In the genomic region with DNA sequence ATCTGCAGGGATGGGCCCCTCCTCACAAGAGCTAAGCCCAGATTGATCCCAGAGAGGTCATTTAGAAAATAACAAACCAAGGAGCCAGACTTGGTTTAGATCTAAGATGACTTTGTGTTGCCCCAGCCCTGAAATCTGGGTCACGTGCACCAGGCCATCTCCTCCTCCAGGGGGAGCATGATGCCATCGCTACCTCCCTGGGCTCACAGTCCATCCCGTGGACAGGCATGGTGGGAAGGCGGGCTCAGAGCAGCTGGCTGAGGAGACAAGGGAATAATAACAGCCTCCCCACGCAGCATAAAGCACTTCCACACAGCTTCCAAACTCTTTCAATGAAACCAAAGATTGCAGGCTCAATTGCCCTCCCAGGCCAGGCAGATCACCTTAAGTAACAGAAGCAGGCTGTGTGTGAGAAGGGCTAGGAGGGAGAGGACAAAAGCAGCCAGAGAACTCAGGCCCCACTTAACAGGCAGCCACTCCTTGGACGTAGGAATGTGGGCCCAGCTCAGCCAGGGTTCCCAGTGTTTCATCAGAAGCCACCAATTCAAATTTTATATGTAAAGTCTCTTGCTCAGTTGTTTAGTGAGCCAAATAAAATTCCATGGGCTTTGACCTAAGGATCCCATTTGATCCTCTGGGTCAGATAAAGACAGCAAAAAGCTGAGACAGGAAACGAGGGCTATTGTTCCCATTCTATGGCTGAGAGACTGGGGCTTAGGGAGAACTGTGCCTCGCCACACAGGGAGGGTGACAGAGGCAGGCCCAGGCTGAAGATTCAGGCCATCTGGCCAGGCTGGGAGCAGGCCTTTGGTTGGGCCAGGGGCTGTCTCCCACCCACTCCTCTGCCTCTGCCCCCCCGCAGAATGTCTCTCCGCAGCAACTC, we compare ENCODE assay signal across 1 cellular context.
TF ChIP-seq lines count a peak whose summit lies in the region.

No MANE protein-coding gene starts in this region.

TF ChIP-seq in HepG2, 621 proteins besides CTCF, POLR2A, EP300 and RAD21 (continues in another document):
- TF ChIP-seq, protein P1, sequence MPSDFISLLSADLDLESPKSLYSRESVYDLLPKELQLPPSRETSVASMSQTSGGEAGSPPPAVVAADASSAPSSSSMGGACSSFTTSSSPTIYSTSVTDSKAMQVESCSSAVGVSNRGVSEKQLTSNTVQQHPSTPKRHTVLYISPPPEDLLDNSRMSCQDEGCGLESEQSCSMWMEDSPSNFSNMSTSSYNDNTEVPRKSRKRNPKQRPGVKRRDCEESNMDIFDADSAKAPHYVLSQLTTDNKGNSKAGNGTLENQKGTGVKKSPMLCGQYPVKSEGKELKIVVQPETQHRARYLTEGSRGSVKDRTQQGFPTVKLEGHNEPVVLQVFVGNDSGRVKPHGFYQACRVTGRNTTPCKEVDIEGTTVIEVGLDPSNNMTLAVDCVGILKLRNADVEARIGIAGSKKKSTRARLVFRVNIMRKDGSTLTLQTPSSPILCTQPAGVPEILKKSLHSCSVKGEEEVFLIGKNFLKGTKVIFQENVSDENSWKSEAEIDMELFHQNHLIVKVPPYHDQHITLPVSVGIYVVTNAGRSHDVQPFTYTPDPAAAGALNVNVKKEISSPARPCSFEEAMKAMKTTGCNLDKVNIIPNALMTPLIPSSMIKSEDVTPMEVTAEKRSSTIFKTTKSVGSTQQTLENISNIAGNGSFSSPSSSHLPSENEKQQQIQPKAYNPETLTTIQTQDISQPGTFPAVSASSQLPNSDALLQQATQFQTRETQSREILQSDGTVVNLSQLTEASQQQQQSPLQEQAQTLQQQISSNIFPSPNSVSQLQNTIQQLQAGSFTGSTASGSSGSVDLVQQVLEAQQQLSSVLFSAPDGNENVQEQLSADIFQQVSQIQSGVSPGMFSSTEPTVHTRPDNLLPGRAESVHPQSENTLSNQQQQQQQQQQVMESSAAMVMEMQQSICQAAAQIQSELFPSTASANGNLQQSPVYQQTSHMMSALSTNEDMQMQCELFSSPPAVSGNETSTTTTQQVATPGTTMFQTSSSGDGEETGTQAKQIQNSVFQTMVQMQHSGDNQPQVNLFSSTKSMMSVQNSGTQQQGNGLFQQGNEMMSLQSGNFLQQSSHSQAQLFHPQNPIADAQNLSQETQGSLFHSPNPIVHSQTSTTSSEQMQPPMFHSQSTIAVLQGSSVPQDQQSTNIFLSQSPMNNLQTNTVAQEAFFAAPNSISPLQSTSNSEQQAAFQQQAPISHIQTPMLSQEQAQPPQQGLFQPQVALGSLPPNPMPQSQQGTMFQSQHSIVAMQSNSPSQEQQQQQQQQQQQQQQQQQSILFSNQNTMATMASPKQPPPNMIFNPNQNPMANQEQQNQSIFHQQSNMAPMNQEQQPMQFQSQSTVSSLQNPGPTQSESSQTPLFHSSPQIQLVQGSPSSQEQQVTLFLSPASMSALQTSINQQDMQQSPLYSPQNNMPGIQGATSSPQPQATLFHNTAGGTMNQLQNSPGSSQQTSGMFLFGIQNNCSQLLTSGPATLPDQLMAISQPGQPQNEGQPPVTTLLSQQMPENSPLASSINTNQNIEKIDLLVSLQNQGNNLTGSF (CRISPR knock-in tag; IDR thresholded peaks at IDR 0.05), result no peak
- TF ChIP-seq ZNF354B (CRISPR knock-in tag; IDR thresholded peaks at IDR 0.05) (no peak), FOXC1 (CRISPR knock-in tag; IDR thresholded peaks at IDR 0.05; ENCODE audit: borderline replicate concordance) (no peak), ZFY (CRISPR knock-in tag; IDR thresholded peaks at IDR 0.05) (0 out of 2 replicates have a peak, but pooled peaks have one; percentile 23), SMC3 (IDR thresholded peaks at IDR 0.05; ENCODE audit: low read length) (peak; percentile 29), HNF4A (CRISPR knock-in tag; IDR thresholded peaks at IDR 0.05) (peak; percentile 70; the same call in 1 of the 2 replicates), ZNF337 (CRISPR knock-in tag; IDR thresholded peaks at IDR 0.05; ENCODE audit: borderline replicate concordance, low read depth) (no peak), ARNT (IDR thresholded peaks at IDR 0.05) (no peak), HOXA3 (CRISPR knock-in tag; IDR thresholded peaks at IDR 0.05) (no peak), MYC (CRISPR knock-in tag; IDR thresholded peaks at IDR 0.05; ENCODE audit: borderline replicate concordance) (peak; percentile 45; the same call in 1 of the 2 replicates), SOX6 (IDR thresholded peaks at IDR 0.05) (no peak), SOX6 (CRISPR knock-in tag; IDR thresholded peaks at IDR 0.05) (no peak), KDM5B (CRISPR knock-in tag; IDR thresholded peaks at IDR 0.05; ENCODE audit: borderline replicate concordance) (no peak), KAT7 (CRISPR knock-in tag; IDR thresholded peaks at IDR 0.05; ENCODE audit: borderline replicate concordance) (no peak)
- TF ChIP-seq, protein P2, sequence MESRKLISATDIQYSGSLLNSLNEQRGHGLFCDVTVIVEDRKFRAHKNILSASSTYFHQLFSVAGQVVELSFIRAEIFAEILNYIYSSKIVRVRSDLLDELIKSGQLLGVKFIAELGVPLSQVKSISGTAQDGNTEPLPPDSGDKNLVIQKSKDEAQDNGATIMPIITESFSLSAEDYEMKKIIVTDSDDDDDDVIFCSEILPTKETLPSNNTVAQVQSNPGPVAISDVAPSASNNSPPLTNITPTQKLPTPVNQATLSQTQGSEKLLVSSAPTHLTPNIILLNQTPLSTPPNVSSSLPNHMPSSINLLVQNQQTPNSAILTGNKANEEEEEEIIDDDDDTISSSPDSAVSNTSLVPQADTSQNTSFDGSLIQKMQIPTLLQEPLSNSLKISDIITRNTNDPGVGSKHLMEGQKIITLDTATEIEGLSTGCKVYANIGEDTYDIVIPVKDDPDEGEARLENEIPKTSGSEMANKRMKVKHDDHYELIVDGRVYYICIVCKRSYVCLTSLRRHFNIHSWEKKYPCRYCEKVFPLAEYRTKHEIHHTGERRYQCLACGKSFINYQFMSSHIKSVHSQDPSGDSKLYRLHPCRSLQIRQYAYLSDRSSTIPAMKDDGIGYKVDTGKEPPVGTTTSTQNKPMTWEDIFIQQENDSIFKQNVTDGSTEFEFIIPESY (CRISPR knock-in tag; IDR thresholded peaks at IDR 0.05), result no peak
- TF ChIP-seq, protein P3, sequence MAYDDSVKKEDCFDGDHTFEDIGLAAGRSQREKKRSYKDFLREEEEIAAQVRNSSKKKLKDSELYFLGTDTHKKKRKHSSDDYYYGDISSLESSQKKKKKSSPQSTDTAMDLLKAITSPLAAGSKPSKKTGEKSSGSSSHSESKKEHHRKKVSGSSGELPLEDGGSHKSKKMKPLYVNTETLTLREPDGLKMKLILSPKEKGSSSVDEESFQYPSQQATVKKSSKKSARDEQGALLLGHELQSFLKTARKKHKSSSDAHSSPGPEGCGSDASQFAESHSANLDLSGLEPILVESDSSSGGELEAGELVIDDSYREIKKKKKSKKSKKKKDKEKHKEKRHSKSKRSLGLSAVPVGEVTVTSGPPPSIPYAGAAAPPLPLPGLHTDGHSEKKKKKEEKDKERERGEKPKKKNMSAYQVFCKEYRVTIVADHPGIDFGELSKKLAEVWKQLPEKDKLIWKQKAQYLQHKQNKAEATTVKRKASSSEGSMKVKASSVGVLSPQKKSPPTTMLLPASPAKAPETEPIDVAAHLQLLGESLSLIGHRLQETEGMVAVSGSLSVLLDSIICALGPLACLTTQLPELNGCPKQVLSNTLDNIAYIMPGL (CRISPR knock-in tag; IDR thresholded peaks at IDR 0.05; ENCODE audit: borderline replicate concordance in 1 of 2, low read depth in 1 of 2), result 0 out of 4 replicates have a peak, but pooled peaks of 1 of the 2 experiments have one; percentile 28
- TF ChIP-seq, protein P4, sequence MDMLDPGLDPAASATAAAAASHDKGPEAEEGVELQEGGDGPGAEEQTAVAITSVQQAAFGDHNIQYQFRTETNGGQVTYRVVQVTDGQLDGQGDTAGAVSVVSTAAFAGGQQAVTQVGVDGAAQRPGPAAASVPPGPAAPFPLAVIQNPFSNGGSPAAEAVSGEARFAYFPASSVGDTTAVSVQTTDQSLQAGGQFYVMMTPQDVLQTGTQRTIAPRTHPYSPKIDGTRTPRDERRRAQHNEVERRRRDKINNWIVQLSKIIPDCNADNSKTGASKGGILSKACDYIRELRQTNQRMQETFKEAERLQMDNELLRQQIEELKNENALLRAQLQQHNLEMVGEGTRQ (IDR thresholded peaks at IDR 0.05; ENCODE audit: low read depth, low read length), result peak; percentile 67
- TF ChIP-seq, protein P4 (CRISPR knock-in tag; IDR thresholded peaks at IDR 0.05; ENCODE audit: borderline replicate concordance), result peak; percentile 80; the same call in 1 of the 2 replicates
- TF ChIP-seq, protein P5, sequence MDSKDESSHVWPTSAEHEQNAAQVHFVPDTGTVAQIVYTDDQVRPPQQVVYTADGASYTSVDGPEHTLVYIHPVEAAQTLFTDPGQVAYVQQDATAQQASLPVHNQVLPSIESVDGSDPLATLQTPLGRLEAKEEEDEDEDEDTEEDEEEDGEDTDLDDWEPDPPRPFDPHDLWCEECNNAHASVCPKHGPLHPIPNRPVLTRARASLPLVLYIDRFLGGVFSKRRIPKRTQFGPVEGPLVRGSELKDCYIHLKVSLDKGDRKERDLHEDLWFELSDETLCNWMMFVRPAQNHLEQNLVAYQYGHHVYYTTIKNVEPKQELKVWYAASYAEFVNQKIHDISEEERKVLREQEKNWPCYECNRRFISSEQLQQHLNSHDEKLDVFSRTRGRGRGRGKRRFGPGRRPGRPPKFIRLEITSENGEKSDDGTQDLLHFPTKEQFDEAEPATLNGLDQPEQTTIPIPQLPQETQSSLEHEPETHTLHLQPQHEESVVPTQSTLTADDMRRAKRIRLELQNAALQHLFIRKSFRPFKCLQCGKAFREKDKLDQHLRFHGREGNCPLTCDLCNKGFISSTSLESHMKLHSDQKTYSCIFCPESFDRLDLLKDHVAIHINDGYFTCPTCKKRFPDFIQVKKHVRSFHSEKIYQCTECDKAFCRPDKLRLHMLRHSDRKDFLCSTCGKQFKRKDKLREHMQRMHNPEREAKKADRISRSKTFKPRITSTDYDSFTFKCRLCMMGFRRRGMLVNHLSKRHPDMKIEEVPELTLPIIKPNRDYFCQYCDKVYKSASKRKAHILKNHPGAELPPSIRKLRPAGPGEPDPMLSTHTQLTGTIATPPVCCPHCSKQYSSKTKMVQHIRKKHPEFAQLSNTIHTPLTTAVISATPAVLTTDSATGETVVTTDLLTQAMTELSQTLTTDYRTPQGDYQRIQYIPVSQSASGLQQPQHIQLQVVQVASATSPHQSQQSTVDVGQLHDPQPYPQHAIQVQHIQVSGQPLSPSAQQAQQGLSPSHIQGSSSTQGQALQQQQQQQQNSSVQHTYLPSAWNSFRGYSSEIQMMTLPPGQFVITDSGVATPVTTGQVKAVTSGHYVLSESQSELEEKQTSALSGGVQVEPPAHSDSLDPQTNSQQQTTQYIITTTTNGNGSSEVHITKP (CRISPR knock-in tag; IDR thresholded peaks at IDR 0.05; ENCODE audit: low read depth), result no peak
- TF ChIP-seq, protein P6, sequence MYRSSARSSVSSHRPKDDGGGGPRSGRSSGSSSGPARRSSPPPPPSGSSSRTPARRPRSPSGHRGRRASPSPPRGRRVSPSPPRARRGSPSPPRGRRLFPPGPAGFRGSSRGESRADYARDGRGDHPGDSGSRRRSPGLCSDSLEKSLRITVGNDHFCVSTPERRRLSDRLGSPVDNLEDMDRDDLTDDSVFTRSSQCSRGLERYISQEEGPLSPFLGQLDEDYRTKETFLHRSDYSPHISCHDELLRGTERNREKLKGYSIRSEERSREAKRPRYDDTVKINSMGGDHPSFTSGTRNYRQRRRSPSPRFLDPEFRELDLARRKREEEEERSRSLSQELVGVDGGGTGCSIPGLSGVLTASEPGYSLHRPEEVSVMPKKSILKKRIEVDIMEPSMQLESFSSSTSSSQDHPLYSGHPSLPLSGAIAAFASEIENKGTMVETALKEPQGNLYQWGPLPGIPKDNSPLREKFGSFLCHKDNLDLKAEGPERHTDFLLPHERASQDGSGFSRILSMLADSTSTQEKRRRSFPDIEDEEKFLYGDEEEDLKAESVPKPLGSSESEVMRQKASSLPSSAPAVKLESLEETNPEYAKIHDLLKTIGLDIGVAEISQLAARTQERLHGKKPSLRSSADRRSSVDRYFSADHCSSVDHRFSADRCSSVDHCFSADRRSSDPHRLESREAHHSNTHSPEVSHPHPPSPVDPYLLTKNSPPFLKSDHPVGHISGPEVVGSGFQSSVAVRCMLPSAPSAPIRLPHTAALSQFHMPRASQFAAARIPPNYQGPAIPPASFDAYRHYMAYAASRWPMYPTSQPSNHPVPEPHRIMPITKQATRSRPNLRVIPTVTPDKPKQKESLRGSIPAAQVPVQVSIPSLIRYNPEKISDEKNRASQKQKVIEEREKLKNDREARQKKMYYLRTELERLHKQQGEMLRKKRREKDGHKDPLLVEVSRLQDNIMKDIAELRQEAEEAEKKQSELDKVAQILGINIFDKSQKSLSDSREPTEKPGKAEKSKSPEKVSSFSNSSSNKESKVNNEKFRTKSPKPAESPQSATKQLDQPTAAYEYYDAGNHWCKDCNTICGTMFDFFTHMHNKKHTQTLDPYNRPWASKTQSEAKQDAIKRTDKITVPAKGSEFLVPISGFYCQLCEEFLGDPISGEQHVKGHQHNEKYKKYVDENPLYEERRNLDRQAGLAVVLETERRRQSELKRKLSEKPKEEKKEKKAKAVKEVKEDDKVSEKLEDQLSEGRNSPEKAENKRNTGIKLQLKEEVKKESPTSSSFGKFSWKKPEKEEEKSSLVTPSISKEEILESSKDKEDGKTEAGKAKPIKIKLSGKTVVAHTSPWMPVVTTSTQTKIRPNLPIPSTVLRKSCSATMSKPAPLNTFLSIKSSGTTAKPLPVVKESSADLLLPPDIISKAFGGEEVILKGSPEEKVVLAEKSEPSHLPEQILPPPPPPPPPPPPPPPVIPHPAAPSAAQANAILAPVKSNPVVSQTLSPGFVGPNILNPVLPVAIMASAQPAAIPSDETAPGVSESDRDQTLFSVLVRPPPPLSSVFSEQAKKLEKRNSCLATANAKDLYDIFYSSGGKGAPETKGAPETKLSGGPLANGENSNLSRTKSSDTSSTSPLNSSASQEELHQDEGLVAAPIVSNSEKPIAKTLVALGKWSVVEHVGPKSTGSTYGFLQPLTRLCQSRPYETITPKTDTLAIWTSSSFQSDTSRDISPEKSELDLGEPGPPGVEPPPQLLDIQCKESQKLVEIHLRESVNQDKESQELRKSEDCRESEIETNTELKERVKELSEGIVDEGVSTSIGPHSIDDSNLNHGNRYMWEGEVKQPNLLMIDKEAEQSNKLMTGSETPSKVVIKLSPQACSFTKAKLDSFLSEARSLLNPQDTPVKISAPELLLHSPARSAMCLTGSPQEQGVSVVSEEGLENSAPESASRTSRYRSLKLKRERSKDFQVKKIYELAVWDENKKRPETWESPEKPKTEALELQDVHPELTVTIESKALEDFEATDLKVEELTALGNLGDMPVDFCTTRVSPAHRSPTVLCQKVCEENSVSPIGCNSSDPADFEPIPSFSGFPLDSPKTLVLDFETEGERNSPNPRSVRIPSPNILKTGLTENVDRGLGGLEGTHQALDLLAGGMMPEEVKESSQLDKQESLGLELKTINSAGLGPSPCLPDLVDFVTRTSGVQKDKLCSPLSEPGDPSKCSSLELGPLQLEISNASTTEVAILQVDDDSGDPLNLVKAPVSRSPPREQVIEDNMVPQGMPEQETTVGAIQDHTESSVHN (CRISPR knock-in tag; IDR thresholded peaks at IDR 0.05), result no peak
- TF ChIP-seq, protein P7, sequence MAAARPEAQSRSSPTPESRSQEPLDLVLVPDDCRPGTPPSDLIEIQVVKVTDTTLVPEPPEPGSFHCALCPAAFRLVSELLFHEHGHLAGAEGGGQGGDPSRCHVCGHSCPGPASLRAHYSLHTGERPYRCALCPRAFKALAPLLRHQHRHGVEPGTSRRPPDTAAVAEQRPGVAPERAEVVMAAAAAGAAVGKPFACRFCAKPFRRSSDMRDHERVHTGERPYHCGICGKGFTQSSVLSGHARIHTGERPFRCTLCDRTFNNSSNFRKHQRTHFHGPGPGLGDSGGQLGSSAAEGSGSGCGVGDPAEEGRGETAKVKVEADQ (CRISPR knock-in tag; IDR thresholded peaks at IDR 0.05; ENCODE audit: borderline replicate concordance), result no peak
